ENCODE assay signal across 15 cellular contexts in the genomic region with DNA sequence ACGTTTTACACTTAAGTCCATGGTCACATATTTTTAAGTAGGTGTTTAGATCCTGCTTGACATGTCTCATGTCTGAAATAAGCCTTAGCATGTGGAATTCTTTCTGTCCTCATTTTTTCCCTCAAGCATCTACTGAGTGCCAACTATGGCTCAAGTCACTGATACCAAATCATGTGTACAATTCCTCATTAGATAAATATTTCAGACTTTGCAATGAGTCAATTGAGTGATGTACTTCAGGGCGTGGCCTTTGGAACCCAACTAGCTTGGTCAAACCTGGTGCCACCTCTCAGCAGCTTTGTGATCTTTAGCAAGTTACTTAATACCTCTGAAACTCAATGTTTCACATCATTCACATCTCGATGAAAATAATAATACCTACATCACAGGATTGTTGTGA.
"Had no signal": no experiment of that assay in that cellular context is flagged by ENCODE, and none has a peak within 500 bp of the region (broad histone marks: within the 10 kb centered on the region; RNA-seq: fewer than 3 reads in every experiment).

No MANE protein-coding gene starts in this region.

- H3K36me3 ChIP-seq: tibial artery, vagina had no signal

- H2AFZ ChIP-seq: parathyroid adenoma had no signal

- DNase-seq: activated CD4-positive, alpha-beta memory T cell treated with anti-CD3 and anti-CD28 coated beads for 36 hours; activated CD4-positive, CD25-positive, alpha-beta regulatory T cell treated with anti-CD3 and anti-CD28 coated beads, Interleukin-2, amount 50 U/mL, for 72 hours; activated CD8-positive, alpha-beta memory T cell treated with anti-CD3 and anti-CD28 coated beads, Interleukin-2, amount 50 U/mL, for 4 hours; activated gamma-delta T cell treated with Interleukin-2 at 50 U/mL for 16 hours; activated naive CD8-positive, alpha-beta T cell treated with anti-CD3 and anti-CD28 coated beads for 36 hours; activated T-cell treated with anti-CD3 and anti-CD28 coated beads, Interleukin-2, amount 50 U/mL, for 72 hours; aorta; hippocampal formation; kidney glomerular epithelial cell; naive thymus-derived CD4-positive, alpha-beta T cell; retina; tibial artery had no signal

- ATAC-seq: activated T-cell treated with anti-CD3 and anti-CD28 coated beads, Interleukin-2, amount 50 U/mL, for 72 hours; naive thymus-derived CD4-positive, alpha-beta T cell had no signal

- H3K4me3 ChIP-seq: skin epidermis, tibial artery, vagina had no signal

- H3K4me1 Mint-ChIP-seq: activated naive CD8-positive, alpha-beta T cell treated with anti-CD3 and anti-CD28 coated beads for 36 hours; naive thymus-derived CD4-positive, alpha-beta T cell had no signal

- H3K9me3 Mint-ChIP-seq: activated CD4-positive, alpha-beta memory T cell treated with anti-CD3 and anti-CD28 coated beads for 36 hours; activated naive CD8-positive, alpha-beta T cell treated with anti-CD3 and anti-CD28 coated beads for 36 hours; activated T-cell treated with anti-CD3 and anti-CD28 coated beads, Interleukin-2, amount 50 U/mL, for 72 hours; naive thymus-derived CD4-positive, alpha-beta T cell had no signal

- H3K27me3 ChIP-seq: tibial artery, vagina had no signal

- H3K27ac Mint-ChIP-seq: activated CD4-positive, alpha-beta memory T cell treated with anti-CD3 and anti-CD28 coated beads for 36 hours; activated naive CD8-positive, alpha-beta T cell treated with anti-CD3 and anti-CD28 coated beads for 36 hours; activated T-cell treated with anti-CD3 and anti-CD28 coated beads, Interleukin-2, amount 50 U/mL, for 72 hours; naive thymus-derived CD4-positive, alpha-beta T cell had no signal

- H3K4me3 Mint-ChIP-seq: activated CD4-positive, alpha-beta memory T cell treated with anti-CD3 and anti-CD28 coated beads for 36 hours; activated naive CD8-positive, alpha-beta T cell treated with anti-CD3 and anti-CD28 coated beads for 36 hours; activated T-cell treated with anti-CD3 and anti-CD28 coated beads, Interleukin-2, amount 50 U/mL, for 72 hours; naive thymus-derived CD4-positive, alpha-beta T cell had no signal

- H3K79me2 ChIP-seq: parathyroid adenoma had no signal

- H3K27ac ChIP-seq: parathyroid adenoma, tibial artery, vagina had no signal

- H3K9me3 ChIP-seq: tibial artery, vagina had no signal

- H3K36me3 Mint-ChIP-seq: activated CD4-positive, alpha-beta memory T cell treated with anti-CD3 and anti-CD28 coated beads for 36 hours; activated naive CD8-positive, alpha-beta T cell treated with anti-CD3 and anti-CD28 coated beads for 36 hours; naive thymus-derived CD4-positive, alpha-beta T cell had no signal

- H3K4me1 ChIP-seq: parathyroid adenoma, vagina had no signal

- H3K27me3 Mint-ChIP-seq: activated CD4-positive, alpha-beta memory T cell treated with anti-CD3 and anti-CD28 coated beads for 36 hours; activated naive CD8-positive, alpha-beta T cell treated with anti-CD3 and anti-CD28 coated beads for 36 hours had no signal

- H3K9ac ChIP-seq: parathyroid adenoma had no signal
